ENCODE assay signal across 1 cellular context in the genomic region with DNA sequence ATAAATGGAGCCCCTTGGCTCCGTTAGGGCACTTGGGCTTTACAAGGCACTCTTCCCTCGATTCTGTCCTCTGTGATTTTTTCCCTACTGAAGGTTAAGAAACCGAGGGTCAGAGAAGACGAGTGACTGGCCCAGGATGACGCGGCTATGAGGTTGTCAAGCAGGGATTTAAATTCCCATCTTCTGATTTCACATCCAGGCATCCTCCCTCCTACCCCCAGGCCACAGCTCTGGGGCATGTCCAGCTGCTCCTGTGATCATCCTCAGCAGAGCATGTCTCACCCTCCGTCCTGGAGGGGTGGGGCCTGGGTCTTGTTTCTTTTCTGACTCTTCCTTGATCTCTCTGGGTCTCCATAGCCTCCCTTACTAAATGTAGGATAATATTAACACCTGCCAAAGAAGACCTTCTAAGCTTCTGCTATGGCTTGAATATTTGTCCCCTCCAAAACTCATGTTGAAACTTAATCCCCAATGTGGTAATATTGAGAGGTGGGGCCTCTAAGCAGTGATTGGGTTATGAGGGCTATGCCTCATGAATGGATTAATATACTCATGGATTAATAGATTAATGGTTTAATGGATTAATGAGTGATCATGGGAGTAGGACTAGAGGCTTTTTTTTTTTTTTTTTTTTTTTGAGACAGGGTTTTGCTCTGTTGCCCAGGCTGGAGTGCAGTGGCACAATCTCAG.
TF ChIP-seq lines count a peak whose summit lies in the region.

No MANE protein-coding gene starts in this region.

TF ChIP-seq in HepG2, 621 proteins besides CTCF, POLR2A, EP300 and RAD21:
- no peak for TF ChIP-seq ZNF589 (CRISPR knock-in tag; conservative IDR thresholded peaks at IDR 0.05)
- TF ChIP-seq SUZ12 (IDR thresholded peaks at IDR 0.05; ENCODE audit: low read depth, low read length) = no peak
- no peak for TF ChIP-seq STAT5B (CRISPR knock-in tag; IDR thresholded peaks at IDR 0.05)
- TF ChIP-seq, protein P1, sequence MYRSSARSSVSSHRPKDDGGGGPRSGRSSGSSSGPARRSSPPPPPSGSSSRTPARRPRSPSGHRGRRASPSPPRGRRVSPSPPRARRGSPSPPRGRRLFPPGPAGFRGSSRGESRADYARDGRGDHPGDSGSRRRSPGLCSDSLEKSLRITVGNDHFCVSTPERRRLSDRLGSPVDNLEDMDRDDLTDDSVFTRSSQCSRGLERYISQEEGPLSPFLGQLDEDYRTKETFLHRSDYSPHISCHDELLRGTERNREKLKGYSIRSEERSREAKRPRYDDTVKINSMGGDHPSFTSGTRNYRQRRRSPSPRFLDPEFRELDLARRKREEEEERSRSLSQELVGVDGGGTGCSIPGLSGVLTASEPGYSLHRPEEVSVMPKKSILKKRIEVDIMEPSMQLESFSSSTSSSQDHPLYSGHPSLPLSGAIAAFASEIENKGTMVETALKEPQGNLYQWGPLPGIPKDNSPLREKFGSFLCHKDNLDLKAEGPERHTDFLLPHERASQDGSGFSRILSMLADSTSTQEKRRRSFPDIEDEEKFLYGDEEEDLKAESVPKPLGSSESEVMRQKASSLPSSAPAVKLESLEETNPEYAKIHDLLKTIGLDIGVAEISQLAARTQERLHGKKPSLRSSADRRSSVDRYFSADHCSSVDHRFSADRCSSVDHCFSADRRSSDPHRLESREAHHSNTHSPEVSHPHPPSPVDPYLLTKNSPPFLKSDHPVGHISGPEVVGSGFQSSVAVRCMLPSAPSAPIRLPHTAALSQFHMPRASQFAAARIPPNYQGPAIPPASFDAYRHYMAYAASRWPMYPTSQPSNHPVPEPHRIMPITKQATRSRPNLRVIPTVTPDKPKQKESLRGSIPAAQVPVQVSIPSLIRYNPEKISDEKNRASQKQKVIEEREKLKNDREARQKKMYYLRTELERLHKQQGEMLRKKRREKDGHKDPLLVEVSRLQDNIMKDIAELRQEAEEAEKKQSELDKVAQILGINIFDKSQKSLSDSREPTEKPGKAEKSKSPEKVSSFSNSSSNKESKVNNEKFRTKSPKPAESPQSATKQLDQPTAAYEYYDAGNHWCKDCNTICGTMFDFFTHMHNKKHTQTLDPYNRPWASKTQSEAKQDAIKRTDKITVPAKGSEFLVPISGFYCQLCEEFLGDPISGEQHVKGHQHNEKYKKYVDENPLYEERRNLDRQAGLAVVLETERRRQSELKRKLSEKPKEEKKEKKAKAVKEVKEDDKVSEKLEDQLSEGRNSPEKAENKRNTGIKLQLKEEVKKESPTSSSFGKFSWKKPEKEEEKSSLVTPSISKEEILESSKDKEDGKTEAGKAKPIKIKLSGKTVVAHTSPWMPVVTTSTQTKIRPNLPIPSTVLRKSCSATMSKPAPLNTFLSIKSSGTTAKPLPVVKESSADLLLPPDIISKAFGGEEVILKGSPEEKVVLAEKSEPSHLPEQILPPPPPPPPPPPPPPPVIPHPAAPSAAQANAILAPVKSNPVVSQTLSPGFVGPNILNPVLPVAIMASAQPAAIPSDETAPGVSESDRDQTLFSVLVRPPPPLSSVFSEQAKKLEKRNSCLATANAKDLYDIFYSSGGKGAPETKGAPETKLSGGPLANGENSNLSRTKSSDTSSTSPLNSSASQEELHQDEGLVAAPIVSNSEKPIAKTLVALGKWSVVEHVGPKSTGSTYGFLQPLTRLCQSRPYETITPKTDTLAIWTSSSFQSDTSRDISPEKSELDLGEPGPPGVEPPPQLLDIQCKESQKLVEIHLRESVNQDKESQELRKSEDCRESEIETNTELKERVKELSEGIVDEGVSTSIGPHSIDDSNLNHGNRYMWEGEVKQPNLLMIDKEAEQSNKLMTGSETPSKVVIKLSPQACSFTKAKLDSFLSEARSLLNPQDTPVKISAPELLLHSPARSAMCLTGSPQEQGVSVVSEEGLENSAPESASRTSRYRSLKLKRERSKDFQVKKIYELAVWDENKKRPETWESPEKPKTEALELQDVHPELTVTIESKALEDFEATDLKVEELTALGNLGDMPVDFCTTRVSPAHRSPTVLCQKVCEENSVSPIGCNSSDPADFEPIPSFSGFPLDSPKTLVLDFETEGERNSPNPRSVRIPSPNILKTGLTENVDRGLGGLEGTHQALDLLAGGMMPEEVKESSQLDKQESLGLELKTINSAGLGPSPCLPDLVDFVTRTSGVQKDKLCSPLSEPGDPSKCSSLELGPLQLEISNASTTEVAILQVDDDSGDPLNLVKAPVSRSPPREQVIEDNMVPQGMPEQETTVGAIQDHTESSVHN (CRISPR knock-in tag; IDR thresholded peaks at IDR 0.05) = no peak
- TF ChIP-seq POGZ (CRISPR knock-in tag; IDR thresholded peaks at IDR 0.05) = no peak
- TF ChIP-seq NCOA1 (CRISPR knock-in tag; IDR thresholded peaks at IDR 0.05) = no peak
- TF ChIP-seq, protein P2, sequence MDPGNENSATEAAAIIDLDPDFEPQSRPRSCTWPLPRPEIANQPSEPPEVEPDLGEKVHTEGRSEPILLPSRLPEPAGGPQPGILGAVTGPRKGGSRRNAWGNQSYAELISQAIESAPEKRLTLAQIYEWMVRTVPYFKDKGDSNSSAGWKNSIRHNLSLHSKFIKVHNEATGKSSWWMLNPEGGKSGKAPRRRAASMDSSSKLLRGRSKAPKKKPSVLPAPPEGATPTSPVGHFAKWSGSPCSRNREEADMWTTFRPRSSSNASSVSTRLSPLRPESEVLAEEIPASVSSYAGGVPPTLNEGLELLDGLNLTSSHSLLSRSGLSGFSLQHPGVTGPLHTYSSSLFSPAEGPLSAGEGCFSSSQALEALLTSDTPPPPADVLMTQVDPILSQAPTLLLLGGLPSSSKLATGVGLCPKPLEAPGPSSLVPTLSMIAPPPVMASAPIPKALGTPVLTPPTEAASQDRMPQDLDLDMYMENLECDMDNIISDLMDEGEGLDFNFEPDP (CRISPR knock-in tag; conservative IDR thresholded peaks at IDR 0.05) = no peak
- TF ChIP-seq, protein P3, sequence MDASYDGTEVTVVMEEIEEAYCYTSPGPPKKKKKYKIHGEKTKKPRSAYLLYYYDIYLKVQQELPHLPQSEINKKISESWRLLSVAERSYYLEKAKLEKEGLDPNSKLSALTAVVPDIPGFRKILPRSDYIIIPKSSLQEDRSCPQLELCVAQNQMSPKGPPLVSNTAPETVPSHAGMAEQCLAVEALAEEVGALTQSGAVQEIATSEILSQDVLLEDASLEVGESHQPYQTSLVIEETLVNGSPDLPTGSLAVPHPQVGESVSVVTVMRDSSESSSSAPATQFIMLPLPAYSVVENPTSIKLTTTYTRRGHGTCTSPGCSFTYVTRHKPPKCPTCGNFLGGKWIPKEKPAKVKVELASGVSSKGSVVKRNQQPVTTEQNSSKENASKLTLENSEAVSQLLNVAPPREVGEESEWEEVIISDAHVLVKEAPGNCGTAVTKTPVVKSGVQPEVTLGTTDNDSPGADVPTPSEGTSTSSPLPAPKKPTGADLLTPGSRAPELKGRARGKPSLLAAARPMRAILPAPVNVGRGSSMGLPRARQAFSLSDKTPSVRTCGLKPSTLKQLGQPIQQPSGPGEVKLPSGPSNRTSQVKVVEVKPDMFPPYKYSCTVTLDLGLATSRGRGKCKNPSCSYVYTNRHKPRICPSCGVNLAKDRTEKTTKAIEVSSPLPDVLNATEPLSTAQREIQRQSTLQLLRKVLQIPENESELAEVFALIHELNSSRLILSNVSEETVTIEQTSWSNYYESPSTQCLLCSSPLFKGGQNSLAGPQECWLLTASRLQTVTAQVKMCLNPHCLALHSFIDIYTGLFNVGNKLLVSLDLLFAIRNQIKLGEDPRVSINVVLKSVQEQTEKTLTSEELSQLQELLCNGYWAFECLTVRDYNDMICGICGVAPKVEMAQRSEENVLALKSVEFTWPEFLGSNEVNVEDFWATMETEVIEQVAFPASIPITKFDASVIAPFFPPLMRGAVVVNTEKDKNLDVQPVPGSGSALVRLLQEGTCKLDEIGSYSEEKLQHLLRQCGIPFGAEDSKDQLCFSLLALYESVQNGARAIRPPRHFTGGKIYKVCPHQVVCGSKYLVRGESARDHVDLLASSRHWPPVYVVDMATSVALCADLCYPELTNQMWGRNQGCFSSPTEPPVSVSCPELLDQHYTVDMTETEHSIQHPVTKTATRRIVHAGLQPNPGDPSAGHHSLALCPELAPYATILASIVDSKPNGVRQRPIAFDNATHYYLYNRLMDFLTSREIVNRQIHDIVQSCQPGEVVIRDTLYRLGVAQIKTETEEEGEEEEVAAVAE (CRISPR knock-in tag; IDR thresholded peaks at IDR 0.05; ENCODE audit: borderline replicate concordance) = no peak
- no peak for TF ChIP-seq PCBP1 (IDR thresholded peaks at IDR 0.05; ENCODE audit: borderline replicate concordance, low read depth, low read length)
- no peak for TF ChIP-seq ZBTB8A (CRISPR knock-in tag; IDR thresholded peaks at IDR 0.05; ENCODE audit: borderline replicate concordance, low read depth)
- no peak for TF ChIP-seq ZNF24 (IDR thresholded peaks at IDR 0.05)
- TF ChIP-seq, protein P4, sequence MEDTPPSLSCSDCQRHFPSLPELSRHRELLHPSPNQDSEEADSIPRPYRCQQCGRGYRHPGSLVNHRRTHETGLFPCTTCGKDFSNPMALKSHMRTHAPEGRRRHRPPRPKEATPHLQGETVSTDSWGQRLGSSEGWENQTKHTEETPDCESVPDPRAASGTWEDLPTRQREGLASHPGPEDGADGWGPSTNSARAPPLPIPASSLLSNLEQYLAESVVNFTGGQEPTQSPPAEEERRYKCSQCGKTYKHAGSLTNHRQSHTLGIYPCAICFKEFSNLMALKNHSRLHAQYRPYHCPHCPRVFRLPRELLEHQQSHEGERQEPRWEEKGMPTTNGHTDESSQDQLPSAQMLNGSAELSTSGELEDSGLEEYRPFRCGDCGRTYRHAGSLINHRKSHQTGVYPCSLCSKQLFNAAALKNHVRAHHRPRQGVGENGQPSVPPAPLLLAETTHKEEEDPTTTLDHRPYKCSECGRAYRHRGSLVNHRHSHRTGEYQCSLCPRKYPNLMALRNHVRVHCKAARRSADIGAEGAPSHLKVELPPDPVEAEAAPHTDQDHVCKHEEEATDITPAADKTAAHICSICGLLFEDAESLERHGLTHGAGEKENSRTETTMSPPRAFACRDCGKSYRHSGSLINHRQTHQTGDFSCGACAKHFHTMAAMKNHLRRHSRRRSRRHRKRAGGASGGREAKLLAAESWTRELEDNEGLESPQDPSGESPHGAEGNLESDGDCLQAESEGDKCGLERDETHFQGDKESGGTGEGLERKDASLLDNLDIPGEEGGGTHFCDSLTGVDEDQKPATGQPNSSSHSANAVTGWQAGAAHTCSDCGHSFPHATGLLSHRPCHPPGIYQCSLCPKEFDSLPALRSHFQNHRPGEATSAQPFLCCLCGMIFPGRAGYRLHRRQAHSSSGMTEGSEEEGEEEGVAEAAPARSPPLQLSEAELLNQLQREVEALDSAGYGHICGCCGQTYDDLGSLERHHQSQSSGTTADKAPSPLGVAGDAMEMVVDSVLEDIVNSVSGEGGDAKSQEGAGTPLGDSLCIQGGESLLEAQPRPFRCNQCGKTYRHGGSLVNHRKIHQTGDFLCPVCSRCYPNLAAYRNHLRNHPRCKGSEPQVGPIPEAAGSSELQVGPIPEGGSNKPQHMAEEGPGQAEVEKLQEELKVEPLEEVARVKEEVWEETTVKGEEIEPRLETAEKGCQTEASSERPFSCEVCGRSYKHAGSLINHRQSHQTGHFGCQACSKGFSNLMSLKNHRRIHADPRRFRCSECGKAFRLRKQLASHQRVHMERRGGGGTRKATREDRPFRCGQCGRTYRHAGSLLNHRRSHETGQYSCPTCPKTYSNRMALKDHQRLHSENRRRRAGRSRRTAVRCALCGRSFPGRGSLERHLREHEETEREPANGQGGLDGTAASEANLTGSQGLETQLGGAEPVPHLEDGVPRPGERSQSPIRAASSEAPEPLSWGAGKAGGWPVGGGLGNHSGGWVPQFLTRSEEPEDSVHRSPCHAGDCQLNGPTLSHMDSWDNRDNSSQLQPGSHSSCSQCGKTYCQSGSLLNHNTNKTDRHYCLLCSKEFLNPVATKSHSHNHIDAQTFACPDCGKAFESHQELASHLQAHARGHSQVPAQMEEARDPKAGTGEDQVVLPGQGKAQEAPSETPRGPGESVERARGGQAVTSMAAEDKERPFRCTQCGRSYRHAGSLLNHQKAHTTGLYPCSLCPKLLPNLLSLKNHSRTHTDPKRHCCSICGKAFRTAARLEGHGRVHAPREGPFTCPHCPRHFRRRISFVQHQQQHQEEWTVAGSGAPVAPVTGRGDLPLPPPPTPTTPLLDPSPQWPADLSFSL (CRISPR knock-in tag; IDR thresholded peaks at IDR 0.05) = no peak
- TF ChIP-seq NFATC3 (CRISPR knock-in tag; IDR thresholded peaks at IDR 0.05) = no peak
- no peak for TF ChIP-seq SKI (IDR thresholded peaks at IDR 0.05; ENCODE audit: partially characterized antibody)
TF ChIP-seq in HepG2: peak in this region for 0.
